In genomic region chr16:52117171-52117570, GRCh38 we compare ENCODE assay signal across 31 cellular contexts.
"Had no signal": no experiment of that assay in that cellular context is flagged by ENCODE, and none has a peak within 500 bp of the region (broad histone marks: within the 10 kb centered on the region; RNA-seq: fewer than 3 reads in every experiment).

No MANE protein-coding gene starts in this region.

- H3K27me3 Mint-ChIP-seq: activated CD4-positive, alpha-beta memory T cell treated with anti-CD3 and anti-CD28 coated beads, Interleukin-2, amount 10 ng/mL, durations not matched to agents 7 days and 5 days; activated CD4-positive, alpha-beta T cell treated with anti-CD3 and anti-CD28 coated beads, Interleukin-2, amount 10 ng/mL, durations not matched to agents 7 days and 5 days; activated naive CD4-positive, alpha-beta T cell treated with anti-CD3 and anti-CD28 coated beads, Interleukin-2, amount 10 ng/mL, durations not matched to agents 7 days and 5 days; activated T-cell treated with anti-CD3 and anti-CD28 coated beads, Interleukin-2, amount 50 U/mL, for 24 hours; central memory CD8-positive, alpha-beta T cell; dendritic cell treated with granulocyte-macrophage colony-stimulating factor and Interleukin-4, amounts not matched to agents 40 ng/mL and 50 ng/mL, for 4 days; T-helper 17 cell had no signal

- H3K36me3 Mint-ChIP-seq: activated naive CD4-positive, alpha-beta T cell treated with anti-CD3 and anti-CD28 coated beads, Interleukin-2, amount 10 ng/mL, durations not matched to agents 7 days and 5 days; activated naive CD8-positive, alpha-beta T cell had no signal

- H3K4me3 Mint-ChIP-seq: activated CD4-positive, alpha-beta memory T cell treated with anti-CD3 and anti-CD28 coated beads, Interleukin-2, amount 10 ng/mL, durations not matched to agents 7 days and 5 days; activated CD4-positive, alpha-beta T cell treated with anti-CD3 and anti-CD28 coated beads, Interleukin-2, amount 10 ng/mL, durations not matched to agents 7 days and 5 days; activated naive CD4-positive, alpha-beta T cell treated with anti-CD3 and anti-CD28 coated beads, Interleukin-2, amount 10 ng/mL, durations not matched to agents 7 days and 5 days; activated naive CD8-positive, alpha-beta T cell; activated T-cell treated with anti-CD3 and anti-CD28 coated beads, Interleukin-2, amount 50 U/mL, for 24 hours; activated T-cell treated with anti-CD3 and anti-CD28 coated beads, Interleukin-2, amount 50 U/mL, for 72 hours; central memory CD8-positive, alpha-beta T cell; dendritic cell treated with granulocyte-macrophage colony-stimulating factor and Interleukin-4, amounts not matched to agents 40 ng/mL and 50 ng/mL, for 4 days; T-helper 17 cell; T-helper 2 cell treated with Interferon-gamma antibody and Interleukin-4, amounts not matched to agents 5 μg/mL and 100 μg/mL, for 36 hours had no signal

- H3K4me1 ChIP-seq: esophagus muscularis mucosa, gastrocnemius medialis had no signal

- H3K4me3 ChIP-seq: coronary artery, dorsolateral prefrontal cortex, esophagus muscularis mucosa, gastrocnemius medialis, heart left ventricle had no signal

- DNase-seq: activated CD4-positive, alpha-beta memory T cell treated with anti-CD3 and anti-CD28 coated beads, Interleukin-2, amount 10 ng/mL, durations not matched to agents 7 days and 5 days; activated CD4-positive, alpha-beta T cell treated with anti-CD3 and anti-CD28 coated beads for 1 hour; activated CD4-positive, alpha-beta T cell treated with anti-CD3 and anti-CD28 coated beads for 4 hours; activated CD4-positive, alpha-beta T cell treated with anti-CD3 and anti-CD28 coated beads, Interleukin-2, amount 10 ng/mL, durations not matched to agents 7 days and 5 days; activated CD4-positive, alpha-beta T cell treated with anti-CD3 and anti-CD28 coated beads, Interleukin-2, amount 50 U/mL, for 4 hours; activated CD8-positive, alpha-beta memory T cell treated with anti-CD3 and anti-CD28 coated beads, Interleukin-2, amount 50 U/mL, for 48 hours; activated gamma-delta T cell; activated naive CD4-positive, alpha-beta T cell; activated naive CD4-positive, alpha-beta T cell treated with anti-CD3 and anti-CD28 coated beads, Interleukin-2, amount 10 ng/mL, durations not matched to agents 7 days and 5 days; activated T-cell treated with anti-CD3 and anti-CD28 coated beads for 4 hours; activated T-cell treated with anti-CD3 and anti-CD28 coated beads, Interleukin-2, amount 50 U/mL, for 24 hours; activated T-cell treated with anti-CD3 and anti-CD28 coated beads, Interleukin-2, amount 50 U/mL, for 72 hours; amniotic stem cell; anterior cingulate cortex; brain microvascular endothelial cell; dorsolateral prefrontal cortex; effector memory CD4-positive, alpha-beta T cell; erythroblast; foreskin keratinocyte; gastrocnemius medialis; glutamatergic neuron; heart left ventricle; T-helper 1 cell; T-helper 17 cell; T1000 had no signal

- ATAC-seq: activated T-cell treated with anti-CD3 and anti-CD28 coated beads, Interleukin-2, amount 50 U/mL, for 72 hours; foreskin keratinocyte; gastrocnemius medialis; heart left ventricle; T-helper 17 cell had no signal

- H3K36me3 ChIP-seq: brain microvascular endothelial cell, esophagus muscularis mucosa, gastrocnemius medialis, heart left ventricle had no signal

- H3K27me3 ChIP-seq: brain microvascular endothelial cell, dorsolateral prefrontal cortex, gastrocnemius medialis, heart left ventricle had no signal

- H3K9me3 ChIP-seq: gastrocnemius medialis had no signal

- H3K27ac Mint-ChIP-seq: activated CD4-positive, alpha-beta memory T cell treated with anti-CD3 and anti-CD28 coated beads, Interleukin-2, amount 10 ng/mL, durations not matched to agents 7 days and 5 days; activated CD4-positive, alpha-beta T cell treated with anti-CD3 and anti-CD28 coated beads, Interleukin-2, amount 10 ng/mL, durations not matched to agents 7 days and 5 days; activated naive CD4-positive, alpha-beta T cell treated with anti-CD3 and anti-CD28 coated beads, Interleukin-2, amount 10 ng/mL, durations not matched to agents 7 days and 5 days; activated naive CD8-positive, alpha-beta T cell; activated T-cell treated with anti-CD3 and anti-CD28 coated beads, Interleukin-2, amount 50 U/mL, for 24 hours; activated T-cell treated with anti-CD3 and anti-CD28 coated beads, Interleukin-2, amount 50 U/mL, for 72 hours; dendritic cell treated with granulocyte-macrophage colony-stimulating factor and Interleukin-4, amounts not matched to agents 40 ng/mL and 50 ng/mL, for 4 days; T-helper 17 cell; T-helper 2 cell treated with Interferon-gamma antibody and Interleukin-4, amounts not matched to agents 5 μg/mL and 100 μg/mL, for 36 hours had no signal

- H3K4me1 Mint-ChIP-seq: activated CD4-positive, alpha-beta memory T cell treated with anti-CD3 and anti-CD28 coated beads, Interleukin-2, amount 10 ng/mL, durations not matched to agents 7 days and 5 days; activated CD4-positive, alpha-beta T cell treated with anti-CD3 and anti-CD28 coated beads, Interleukin-2, amount 10 ng/mL, durations not matched to agents 7 days and 5 days; activated naive CD4-positive, alpha-beta T cell treated with anti-CD3 and anti-CD28 coated beads, Interleukin-2, amount 10 ng/mL, durations not matched to agents 7 days and 5 days; central memory CD8-positive, alpha-beta T cell; T-helper 17 cell had no signal

- H3K27ac ChIP-seq: brain microvascular endothelial cell, coronary artery, dorsolateral prefrontal cortex, esophagus muscularis mucosa, foreskin keratinocyte, gastrocnemius medialis, heart left ventricle had no signal
